In genomic region chrX:128754130-128754529, GRCh38 we compare ENCODE assay signal across 32 cellular contexts.
DNase-seq lines count a peak whose midpoint lies in the region; ATAC-seq, FAIRE-seq and TF ChIP-seq lines count a peak whose summit lies in the region.
"Had no signal": no experiment of that assay in that cellular context is flagged by ENCODE, and none has a peak within 500 bp of the region (broad histone marks: within the 10 kb centered on the region; RNA-seq: fewer than 3 reads in every experiment).

No MANE protein-coding gene starts in this region.

- peak; percentile 94 for ATAC-seq in HepG2
- no peak for ATAC-seq in right lobe of liver
- ATAC-seq in T-helper 17 cell: no peak
- ATAC-seq: lower lobe of right lung; natural killer cell treated with Interleukin-12 subunit alpha and Interleukin-12 subunit beta and Interleukin-15 and Interleukin-18, amount 100 ng/mL, for 72 hours had no signal

- FAIRE-seq in HepG2 (lab: Jason Lieb, UNC): peak; percentile 18
- FAIRE-seq: GM19239 had no signal

- TF ChIP-seq CTCF in HepG2 (CRISPR knock-in tag; IDR thresholded peaks at IDR 0.05) (no peak), right lobe of liver (IDR thresholded peaks at IDR 0.05) (no peak), endodermal cell (conservative IDR thresholded peaks at IDR 0.05) (no peak)

- H3K36me3 ChIP-seq in HepG2 (replicated peaks in 1 of 2; ENCODE audit: control insufficient read depth in 1 of 2, insufficient read depth in 2 of 2, low read length in 2 of 2): no peaks in the 10 kb centered on the region
- no peaks in the 10 kb centered on the region for H3K36me3 ChIP-seq in right lobe of liver
- H3K36me3 ChIP-seq in endodermal cell (ENCODE audit: control insufficient read depth, insufficient read depth, low read length): no peaks in the 10 kb centered on the region
- H3K36me3 ChIP-seq: adrenal gland, BE2C, lower lobe of right lung, tibial artery, WERI-Rb-1 had no signal

- no peak overlapping the region for H2AFZ ChIP-seq in HepG2 (ENCODE audit: low read length)

- intact Hi-C loops in HepG2 (cut with micrococcal nuclease; ENCODE audit: unreplicated experiment): no loop called here
- intact Hi-C loops in right lobe of liver (cut with DNase I): no loop called here
- intact Hi-C loops in posterior cingulate gyrus (cut with DNase I): no loop called here

- H3K27ac ChIP-seq in HepG2 (ENCODE audit: extremely low read length, insufficient read depth, low read length) (peak overlapping the region; percentile 49), right lobe of liver (no peak overlapping the region), endodermal cell (ENCODE audit: low read depth, low read length) (no peak overlapping the region)
- H3K27ac ChIP-seq: adrenal gland, dorsolateral prefrontal cortex, lower lobe of right lung, tibial artery, WERI-Rb-1 had no signal

- H3K79me2 ChIP-seq in HepG2 (ENCODE audit: insufficient read depth, low read length): no peaks in the 10 kb centered on the region

- no peaks in the 10 kb centered on the region for H3K36me3 Mint-ChIP-seq in endodermal cell (ENCODE audit: low read depth)
- H3K36me3 Mint-ChIP-seq in T-helper 17 cell (ENCODE audit: low read depth): no peaks in the 10 kb centered on the region
- H3K36me3 Mint-ChIP-seq: brain; CD8-positive, alpha-beta memory T cell; natural killer cell treated with Interleukin-12 subunit alpha and Interleukin-12 subunit beta and Interleukin-15 and Interleukin-18, amount 100 ng/mL, for 72 hours had no signal

- in situ Hi-C loops in HepG2 (cut with HindIII; ENCODE audit: extremely low pct_ligation_motif_present, low pct_unique_long_range_greater_than_20kb): no loop called here

- no TSS peak for BruUV-seq in HepG2 (replicated peaks; lab: Mats Ljungman, UMichigan)

- H3K9ac ChIP-seq in HepG2 (ENCODE audit: insufficient read depth, low read depth, low read length): no peak overlapping the region
- peak overlapping the region; percentile 17 for H3K9ac ChIP-seq in endodermal cell (ENCODE audit: extremely low read depth, low read length, poor library complexity, severe bottlenecking)

- H3K27me3 ChIP-seq in HepG2 (ENCODE audit: control insufficient read depth in 1 of 2, insufficient read depth in 2 of 2, low read length in 2 of 2) (no peaks in the 10 kb centered on the region), right lobe of liver (no peaks in the 10 kb centered on the region), endodermal cell (ENCODE audit: control insufficient read depth, insufficient read depth, low read length, poor library complexity, severe bottlenecking) (no peaks in the 10 kb centered on the region)
- H3K27me3 ChIP-seq: adrenal gland, BE2C, tibial artery had no signal

- H3K4me3 ChIP-seq in HepG2 (replicated peaks in 1 of 3; ENCODE audit: insufficient read depth in 1 of 3, low read depth in 2 of 3, low read length in 3 of 3) (no peak overlapping the region), right lobe of liver (no peak overlapping the region), endodermal cell (ENCODE audit: low read length) (peak overlapping the region; percentile 21)
- H3K4me3 ChIP-seq: adrenal gland, dorsolateral prefrontal cortex, lower lobe of right lung, tibial artery had no signal

- TF ChIP-seq RAD21 in HepG2 (CRISPR knock-in tag; IDR thresholded peaks at IDR 0.05): no peak

- TF ChIP-seq EP300 in HepG2 (IDR thresholded peaks at IDR 0.05; ENCODE audit: low read depth in 2 of 2, low read length in 2 of 2) (peak in 1 of 2 experiments; percentile 72; a peak in 1 of 4 replicates), HepG2 (CRISPR knock-in tag; IDR thresholded peaks at IDR 0.05; ENCODE audit: borderline replicate concordance) (no peak)

- no peaks in the 10 kb centered on the region for H4K20me1 ChIP-seq in HepG2 (ENCODE audit: insufficient read depth, low read length)

- no peaks in the 10 kb centered on the region for H3K9me3 Mint-ChIP-seq in endodermal cell
- H3K9me3 Mint-ChIP-seq: brain; CD8-positive, alpha-beta memory T cell; natural killer cell treated with Interleukin-12 subunit alpha and Interleukin-12 subunit beta and Interleukin-15 and Interleukin-18, amount 100 ng/mL, for 72 hours had no signal

- H3K4me1 Mint-ChIP-seq in endodermal cell: peaks cover 25% of the 10 kb centered on the region
- no peaks in the 10 kb centered on the region for H3K4me1 Mint-ChIP-seq in T-helper 17 cell
- H3K4me1 Mint-ChIP-seq: brain; CD8-positive, alpha-beta memory T cell had no signal

- H3K4me1 ChIP-seq in HepG2 (ENCODE audit: insufficient read depth, low read length): peaks cover 19% of the 10 kb centered on the region
- H3K4me1 ChIP-seq in right lobe of liver: no peaks in the 10 kb centered on the region
- H3K4me1 ChIP-seq in endodermal cell (ENCODE audit: control insufficient read depth, insufficient read depth, low read length): no peaks in the 10 kb centered on the region
- H3K4me1 ChIP-seq: adrenal gland, BE2C, lower lobe of right lung, tibial artery had no signal

- no peak overlapping the region for H3K4me2 ChIP-seq in HepG2 (ENCODE audit: low read depth, low read length)

- POLR2A ChIA-PET in HepG2 (lab: Yijun Ruan, JAX): interaction anchor here (1.0 kb wide), 1 partner anchor 15 kb away, joined by 3 read pairs; no protein-coding TSS in a partner anchor

- no peaks in the 10 kb centered on the region for H3K27me3 Mint-ChIP-seq in endodermal cell (ENCODE audit: insufficient read depth)
- H3K27me3 Mint-ChIP-seq in T-helper 17 cell: no peaks in the 10 kb centered on the region
- H3K27me3 Mint-ChIP-seq: brain; natural killer cell treated with Interleukin-12 subunit alpha and Interleukin-12 subunit beta and Interleukin-15 and Interleukin-18, amount 100 ng/mL, for 72 hours had no signal

- TF ChIP-seq POLR2A in HepG2 (IDR thresholded peaks at IDR 0.05; ENCODE audit: insufficient read depth in 1 of 2, low read depth in 2 of 2, low read length in 2 of 2) (no peak), right lobe of liver (IDR thresholded peaks at IDR 0.05) (no peak)

- DNase-seq in HepG2 (ENCODE audit: low spot score) (peak; percentile 56), right lobe of liver (no peak), NCI-H2171 (lab: John Stamatoyannopoulos, UW) (peak; percentile 13), endodermal cell (no peak), posterior cingulate gyrus (no peak), SIG-M5 (lab: John Stamatoyannopoulos, UW) (no peak), HT-29 (ENCODE audit: low spot score) (no peak), T-helper 17 cell (no peak)
- DNase-seq: ACHN; activated CD4-positive, alpha-beta T cell treated with anti-CD3 and anti-CD28 coated beads, Interleukin-2, amount 50 U/mL, for 1 hour; activated T-cell treated with anti-CD3 and anti-CD28 coated beads, Interleukin-2, amount 50 U/mL, for 48 hours; adrenal gland; BE2C; CD8-positive, alpha-beta memory T cell; dorsolateral prefrontal cortex; GDM1; HCEC 1CT; hypothalamus; KBM-7; kidney glomerular epithelial cell; lower lobe of right lung; MM.1S; NCI-H187 treated with DMSO at 0.1 percent for 48 hours; NCI-H446; SHP77; stimulated activated CD4-positive, alpha-beta T cell treated with anti-CD3 and anti-CD28 coated beads, Interleukin-2, amount 100 ng/mL, for 24 hours; T1000; tibial artery; WERI-Rb-1 had no signal

- H3K9me3 ChIP-seq in HepG2 (ENCODE audit: low read length) (no peaks in the 10 kb centered on the region), right lobe of liver (no peaks in the 10 kb centered on the region), endodermal cell (ENCODE audit: control insufficient read depth, low read length) (no peaks in the 10 kb centered on the region), T-helper 17 cell (ENCODE audit: control insufficient read depth, low read length, poor library complexity, severe bottlenecking) (no peaks in the 10 kb centered on the region)
- H3K9me3 ChIP-seq: adrenal gland, BE2C, lower lobe of right lung, tibial artery had no signal

- no peak overlapping the region for H3K4me3 Mint-ChIP-seq in endodermal cell
- no peak overlapping the region for H3K4me3 Mint-ChIP-seq in T-helper 17 cell
- H3K4me3 Mint-ChIP-seq: brain; CD8-positive, alpha-beta memory T cell; natural killer cell treated with Interleukin-12 subunit alpha and Interleukin-12 subunit beta and Interleukin-15 and Interleukin-18, amount 100 ng/mL, for 72 hours had no signal

- CTCF ChIA-PET in HepG2 (lab: Yijun Ruan, JAX; ENCODE audit: low intra/inter-chr PET ratio, low total read pairs): no interaction called here

- H3K27ac Mint-ChIP-seq in endodermal cell (peak overlapping the region; percentile 57), T-helper 17 cell (no peak overlapping the region)
- H3K27ac Mint-ChIP-seq: brain; CD8-positive, alpha-beta memory T cell; natural killer cell treated with Interleukin-12 subunit alpha and Interleukin-12 subunit beta and Interleukin-15 and Interleukin-18, amount 100 ng/mL, for 72 hours had no signal

TF ChIP-seq in HepG2, 621 proteins besides CTCF, POLR2A, EP300 and RAD21 (continues in another document):
- TF ChIP-seq MYC (CRISPR knock-in tag; IDR thresholded peaks at IDR 0.05; ENCODE audit: borderline replicate concordance) (no peak), NFATC3 (CRISPR knock-in tag; IDR thresholded peaks at IDR 0.05) (no peak), ZNF383 (CRISPR knock-in tag; IDR thresholded peaks at IDR 0.05; ENCODE audit: borderline replicate concordance) (no peak), RAD51 (IDR thresholded peaks at IDR 0.05; ENCODE audit: borderline replicate concordance) (no peak), TCF7 (IDR thresholded peaks at IDR 0.05; ENCODE audit: low read depth) (peak; percentile 65), ZNF547 (CRISPR knock-in tag; IDR thresholded peaks at IDR 0.05) (no peak), ZNF44 (CRISPR knock-in tag; IDR thresholded peaks at IDR 0.05) (no peak), ZIK1 (CRISPR knock-in tag; IDR thresholded peaks at IDR 0.05; ENCODE audit: borderline replicate concordance, low read depth) (no peak), ZNF639 (CRISPR knock-in tag; conservative IDR thresholded peaks at IDR 0.05) (no peak), ZNF205 (CRISPR knock-in tag; IDR thresholded peaks at IDR 0.05) (no peak), FOXK1 (CRISPR knock-in tag; IDR thresholded peaks at IDR 0.05; ENCODE audit: borderline replicate concordance, low read depth) (0 out of 2 replicates have a peak, but pooled peaks have one; percentile 14), SETDB1 (CRISPR knock-in tag; IDR thresholded peaks at IDR 0.05; ENCODE audit: borderline replicate concordance) (no peak)

Comparison
In these comparisons a context has a peak if more than half of its experiments do, and no peak if none do; other contexts are left out.
1. DNase-seq: peak in HepG2 (single experiment) and NCI-H2171 (single experiment); none in right lobe of liver (0 of 3), endodermal cell (single experiment), posterior cingulate gyrus (0 of 10), SIG-M5 (single experiment), HT-29 (single experiment) and T-helper 17 cell (0 of 3).